ENCODE assay signal across 27 cellular contexts in the genomic region with DNA sequence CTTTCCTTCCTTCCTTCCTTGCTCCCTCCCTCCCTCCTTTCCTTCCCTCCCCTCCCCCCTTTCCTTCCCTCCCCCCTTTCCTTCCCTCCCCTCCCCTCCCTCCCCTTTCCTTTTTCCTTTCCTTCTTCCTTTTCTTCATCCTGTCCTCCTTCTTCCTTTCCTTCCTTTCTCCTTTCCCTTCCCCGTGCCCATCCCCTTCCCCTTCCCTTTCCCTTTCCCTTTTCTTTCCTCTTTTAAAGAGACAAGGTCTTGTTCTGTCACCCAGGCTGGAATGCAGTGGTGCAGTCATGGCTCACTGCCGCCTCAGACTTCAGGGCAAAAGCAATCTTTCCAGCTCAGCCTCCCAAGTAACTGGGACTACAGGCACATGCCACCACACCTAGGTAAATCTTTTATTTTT.
"Had no signal": no experiment of that assay in that cellular context is flagged by ENCODE, and none has a peak within 500 bp of the region (broad histone marks: within the 10 kb centered on the region; RNA-seq: fewer than 3 reads in every experiment).

No MANE protein-coding gene starts in this region.

- H2AFZ ChIP-seq: hepatocyte had no signal

- H3K4me1 ChIP-seq: esophagus squamous epithelium, foreskin keratinocyte, gastroesophageal sphincter, heart left ventricle, left lung, lower lobe of right lung had no signal

- FAIRE-seq: colon, endometrium, frontal cortex, kidney had no signal

- H3K79me2 ChIP-seq: hepatocyte had no signal

- H3K27me3 ChIP-seq: esophagus squamous epithelium, foreskin keratinocyte, gastroesophageal sphincter, heart left ventricle, hepatocyte, left lung had no signal

- H3K4me3 ChIP-seq: coronary artery, esophagus squamous epithelium, gastroesophageal sphincter, heart left ventricle, hepatocyte, left lung, lower lobe of right lung had no signal

- H3K4me2 ChIP-seq: hepatocyte had no signal

- H3K27ac ChIP-seq: coronary artery, epithelial cell of prostate, esophagus squamous epithelium, foreskin keratinocyte, gastroesophageal sphincter, heart left ventricle, hepatocyte, left lung, lower lobe of right lung had no signal

- ATAC-seq: effector memory CD8-positive, alpha-beta T cell; esophagus mucosa; foreskin keratinocyte; gastroesophageal sphincter; heart left ventricle; left colon; left lung; left ventricle myocardium superior; lower lobe of right lung; naive thymus-derived CD4-positive, alpha-beta T cell had no signal

- H3K36me3 ChIP-seq: lower lobe of right lung had no signal

- DNase-seq: effector CD8-positive, alpha-beta T cell; effector memory CD8-positive, alpha-beta T cell; endodermal cell; erythroblast; esophagus squamous epithelium; foreskin keratinocyte; heart left ventricle; hypothalamus; immature natural killer cell; islet precursor cell; kidney; kidney glomerular epithelial cell; left colon; left lung; left ventricle myocardium superior; lower lobe of right lung; mesendoderm; midbrain; naive thymus-derived CD4-positive, alpha-beta T cell had no signal

- H3K9me3 ChIP-seq: esophagus squamous epithelium, gastroesophageal sphincter, heart left ventricle, left lung, lower lobe of right lung had no signal
